In genomic region chr1:173204693-173205092, GRCh38 we compare ENCODE assay signal across 23 cellular contexts. TPM values are rescaled to one million over a fixed set of nuclear protein-coding genes. Genes with fewer than 3 reads are reported as not detected.
A peak's percentile ranks its signal among the peaks of the same experiment; 100 is the strongest.
DNase-seq lines count a peak whose midpoint lies in the region; ATAC-seq and TF ChIP-seq lines count a peak whose summit lies in the region.
"Had no signal": no experiment of that assay in that cellular context is flagged by ENCODE, and none has a peak within 500 bp of the region (broad histone marks: within the 10 kb centered on the region; RNA-seq: fewer than 3 reads in every experiment).

No MANE protein-coding gene starts in this region.

- no peak overlapping the region for H3K4me2 ChIP-seq in fibroblast of lung (ENCODE audit: extremely low read depth, insufficient read depth, low read length)

- no peaks in the 10 kb centered on the region for H3K9me3 Mint-ChIP-seq in activated naive CD4-positive, alpha-beta T cell treated with anti-CD3 and anti-CD28 coated beads, Interleukin-2, amount 10 ng/mL, durations not matched to agents 7 days and 5 days
- no peaks in the 10 kb centered on the region for H3K9me3 Mint-ChIP-seq in T-cell
- H3K9me3 Mint-ChIP-seq in stimulated activated naive CD8-positive, alpha-beta T cell treated with anti-CD3 and anti-CD28 coated beads, Interleukin-15, amount 100 ng/mL, for 72 hours, result no peaks in the 10 kb centered on the region
- H3K9me3 Mint-ChIP-seq: activated CD4-positive, alpha-beta memory T cell treated with anti-CD3 and anti-CD28 coated beads, Interleukin-2, amount 10 ng/mL, durations not matched to agents 7 days and 5 days; neural crest cell had no signal

- H3K9me3 ChIP-seq in fibroblast of lung (ENCODE audit: control insufficient read depth, insufficient read depth, low read depth, low read length), result no peaks in the 10 kb centered on the region
- H3K9me3 ChIP-seq: adrenal gland, psoas muscle had no signal

- no peak for TF ChIP-seq POLR2A in lower leg skin (IDR thresholded peaks at IDR 0.05)

- ATAC-seq in T-cell (replicated peaks in 1 of 4), result no peak
- ATAC-seq in stimulated activated naive CD8-positive, alpha-beta T cell treated with anti-CD3 and anti-CD28 coated beads, Interleukin-15, amount 100 ng/mL, for 72 hours, result no peak

- no peak overlapping the region for H3K9ac ChIP-seq in fibroblast of lung (ENCODE audit: insufficient read depth, low read length)

- 83 to 95% methylated on average over 1 of the region's 1 CpG for WGBS in lower leg skin, 2 donors

- H3K36me3 ChIP-seq in fibroblast of lung (ENCODE audit: control insufficient read depth, insufficient read depth, low read length), result no peaks in the 10 kb centered on the region
- H3K36me3 ChIP-seq: adrenal gland had no signal

- H3K4me1 ChIP-seq in fibroblast of lung (ENCODE audit: control insufficient read depth, extremely low read depth, insufficient read depth, low read length), result peaks cover 3% of the 10 kb centered on the region
- H3K4me1 ChIP-seq: psoas muscle had no signal

- H3K36me3 Mint-ChIP-seq in activated naive CD4-positive, alpha-beta T cell treated with anti-CD3 and anti-CD28 coated beads, Interleukin-2, amount 10 ng/mL, durations not matched to agents 7 days and 5 days, result peaks cover 4% of the 10 kb centered on the region
- H3K36me3 Mint-ChIP-seq in T-cell, result no peaks in the 10 kb centered on the region

- peak overlapping the region; percentile 62 for H3K27ac Mint-ChIP-seq in activated naive CD4-positive, alpha-beta T cell treated with anti-CD3 and anti-CD28 coated beads, Interleukin-2, amount 10 ng/mL, durations not matched to agents 7 days and 5 days
- H3K27ac Mint-ChIP-seq in T-cell, result peak overlapping the region; percentile 83 to 89
- H3K27ac Mint-ChIP-seq in stimulated activated naive CD8-positive, alpha-beta T cell treated with anti-CD3 and anti-CD28 coated beads, Interleukin-15, amount 100 ng/mL, for 72 hours, result no peak overlapping the region

- peak overlapping the region in 3 of 4 experiments; percentile 5 to 62 (median 5) for H3K4me3 ChIP-seq in fibroblast of lung (replicated peaks in 1 of 4; ENCODE audit: control extremely low read depth in 1 of 4, insufficient read depth in 1 of 4, low read depth in 3 of 4, low read length in 4 of 4)
- no peak overlapping the region for H3K4me3 ChIP-seq in lower leg skin (ENCODE audit: low read depth, poor library complexity, severe bottlenecking)
- H3K4me3 ChIP-seq: adrenal gland, dorsolateral prefrontal cortex, psoas muscle, smooth muscle cell had no signal

- H3K27ac ChIP-seq in fibroblast of lung (ENCODE audit: insufficient read depth, low read length), result no peak overlapping the region
- H3K27ac ChIP-seq: adrenal gland, dorsolateral prefrontal cortex, psoas muscle had no signal

- POLR2A ChIA-PET in T-cell (lab: Charles Lee), result interaction anchor here (0.6 to 0.7 kb wide), 3 partner anchors 71 to 473 kb away, joined by 3 to 5 read pairs (median 5); no protein-coding TSS in a partner anchor

- TF ChIP-seq CTCF in fibroblast of lung (conservative IDR thresholded peaks at IDR 0.05 in 1 of 2, IDR thresholded peaks at IDR 0.05 in 1 of 2; ENCODE audit: low read depth in 1 of 2, low read length in 2 of 2), result no peak
- no peak for TF ChIP-seq CTCF in lower leg skin (IDR thresholded peaks at IDR 0.05)

- DNase-seq in activated naive CD4-positive, alpha-beta T cell treated with anti-CD3 and anti-CD28 coated beads, Interleukin-2, amount 10 ng/mL, durations not matched to agents 7 days and 5 days, result no peak
- DNase-seq in activated naive CD4-positive, alpha-beta T cell treated with anti-CD3 and anti-CD28 coated beads, Interleukin-2, amount 50 U/mL, for 16 hours, result no peak
- no peak for DNase-seq in T-cell
- peak in 1 of 2 donors; percentile 15 for DNase-seq in fibroblast of lung (ENCODE audit: low read depth in 2 of 2)
- DNase-seq in stimulated activated naive CD8-positive, alpha-beta T cell treated with anti-CD3 and anti-CD28 coated beads, Interleukin-15, amount 100 ng/mL, for 72 hours, result no peak
- no peak for DNase-seq in activated T-cell treated with anti-CD3 and anti-CD28 coated beads, Interleukin-2, amount 50 U/mL, for 1 hour
- DNase-seq in central memory CD4-positive, alpha-beta T cell, result no peak
- no peak for DNase-seq in lower leg skin (ENCODE audit: low spot score in 2 of 2)
- DNase-seq: activated CD4-positive, alpha-beta memory T cell treated with anti-CD3 and anti-CD28 coated beads, Interleukin-2, amount 10 ng/mL, durations not matched to agents 7 days and 5 days; activated T-cell treated with anti-CD3 and anti-CD28 coated beads, Interleukin-2, amount 50 U/mL, for 48 hours; COR-L47; dorsolateral prefrontal cortex; erythroblast; mesendoderm; NCI-H1417; NCI-H524 treated with DMSO at 0.1 percent for 48 hours; psoas muscle; stimulated activated CD4-positive, alpha-beta T cell treated with anti-CD3 and anti-CD28 coated beads, Interleukin-4, amount 100 ng/mL, for 24 hours; substantia nigra had no signal

- H3K27me3 ChIP-seq in fibroblast of lung (ENCODE audit: control insufficient read depth, insufficient read depth, low read length), result no peaks in the 10 kb centered on the region
- H3K27me3 ChIP-seq: adrenal gland, dorsolateral prefrontal cortex had no signal

- no peaks in the 10 kb centered on the region for H4K20me1 ChIP-seq in fibroblast of lung (ENCODE audit: control insufficient read depth, extremely low read depth, insufficient read depth, low read length)

- H3K27me3 Mint-ChIP-seq in activated naive CD4-positive, alpha-beta T cell treated with anti-CD3 and anti-CD28 coated beads, Interleukin-2, amount 10 ng/mL, durations not matched to agents 7 days and 5 days, result peaks cover 8% of the 10 kb centered on the region
- H3K27me3 Mint-ChIP-seq in T-cell, result no peaks in the 10 kb centered on the region
- no peaks in the 10 kb centered on the region for H3K27me3 Mint-ChIP-seq in stimulated activated naive CD8-positive, alpha-beta T cell treated with anti-CD3 and anti-CD28 coated beads, Interleukin-15, amount 100 ng/mL, for 72 hours

- peaks cover 3% of the 10 kb centered on the region for H3K79me2 ChIP-seq in fibroblast of lung (ENCODE audit: control insufficient read depth, insufficient read depth, low read length)

- no peak overlapping the region for H2AFZ ChIP-seq in fibroblast of lung (ENCODE audit: low read length)

- CTCF ChIA-PET in activated naive CD4-positive, alpha-beta T cell treated with anti-CD3 and anti-CD28 coated beads, Interleukin-2, amount 10 ng/mL, durations not matched to agents 7 days and 5 days (lab: Charles Lee), result interaction anchor here (0.6 to 10.9 kb wide), 3 partner anchors 35 to 461 kb away, joined by 3 to 177 read pairs (median 130); no protein-coding TSS in a partner anchor
- CTCF ChIA-PET in T-cell (lab: Charles Lee), result interaction anchor here (0.6 to 3.5 kb wide), 5 partner anchors 460 to 535 kb away, joined by 4 to 15 read pairs (median 6); no protein-coding TSS in a partner anchor

- intact Hi-C loops in lower leg skin (cut with DNase I; ENCODE audit: low total_unique reads), result loop anchor here (5.0 kb wide), 1 partner anchor 377 kb away; no protein-coding TSS in a partner anchor

- H3K4me3 Mint-ChIP-seq in activated naive CD4-positive, alpha-beta T cell treated with anti-CD3 and anti-CD28 coated beads, Interleukin-2, amount 10 ng/mL, durations not matched to agents 7 days and 5 days, result peak overlapping the region; percentile 55
- H3K4me3 Mint-ChIP-seq in T-cell, result peak overlapping the region in 2 of 3 donors; percentile 31 to 82
- peak overlapping the region; percentile 43 to 79 for H3K4me3 Mint-ChIP-seq in stimulated activated naive CD8-positive, alpha-beta T cell treated with anti-CD3 and anti-CD28 coated beads, Interleukin-15, amount 100 ng/mL, for 72 hours
- H3K4me3 Mint-ChIP-seq: neural crest cell had no signal

- peaks cover 39% of the 10 kb centered on the region for H3K4me1 Mint-ChIP-seq in activated naive CD4-positive, alpha-beta T cell treated with anti-CD3 and anti-CD28 coated beads, Interleukin-2, amount 10 ng/mL, durations not matched to agents 7 days and 5 days
- peaks cover 53 to 57% (median 53%) of the 10 kb centered on the region in 3 donors for H3K4me1 Mint-ChIP-seq in T-cell
- peaks cover 58% of the 10 kb centered on the region for H3K4me1 Mint-ChIP-seq in stimulated activated naive CD8-positive, alpha-beta T cell treated with anti-CD3 and anti-CD28 coated beads, Interleukin-15, amount 100 ng/mL, for 72 hours

RNA-seq across cellular contexts. Expression of gene TNFSF4, which starts 2.4 kb away (rescaled TPM):
- total RNA-seq in T-cell (1 to 10 TPM; 1.2 to 3.8 (median 2.5) TPM), fibroblast of lung (1.3 and 3.3 TPM in 2 replicates), lower leg skin (under 1 TPM; 0.08 to 0.89 (median 0.32) TPM)
- polyA plus RNA-seq in fibroblast of lung, result 2.0 and 20.9 TPM in 2 replicates
- 1.2 and 11.9 TPM in 2 replicates for polyA plus RNA-seq in fibroblast of lung (2012)
- polyA minus RNA-seq in fibroblast of lung (ENCODE audit: low replicate concordance), result 0.48 and 4.9 TPM in 2 replicates
- total RNA-seq: HT1080 had no signal

Comparison
In these comparisons a context has a peak if more than half of its experiments do, and no peak if none do; other contexts are left out.
1. H3K27ac Mint-ChIP-seq: peak in activated naive CD4-positive, alpha-beta T cell treated with anti-CD3 and anti-CD28 coated beads, Interleukin-2, amount 10 ng/mL, durations not matched to agents 7 days and 5 days (single experiment) and T-cell (2 of 2); none in stimulated activated naive CD8-positive, alpha-beta T cell treated with anti-CD3 and anti-CD28 coated beads, Interleukin-15, amount 100 ng/mL, for 72 hours (0 of 2).
2. Peak in every context shown above with its lines, with median percentiles within 50 percentile points of each other: H3K4me3 Mint-ChIP-seq.